ENCODE assay signal across 8 cellular contexts in the genomic region with DNA sequence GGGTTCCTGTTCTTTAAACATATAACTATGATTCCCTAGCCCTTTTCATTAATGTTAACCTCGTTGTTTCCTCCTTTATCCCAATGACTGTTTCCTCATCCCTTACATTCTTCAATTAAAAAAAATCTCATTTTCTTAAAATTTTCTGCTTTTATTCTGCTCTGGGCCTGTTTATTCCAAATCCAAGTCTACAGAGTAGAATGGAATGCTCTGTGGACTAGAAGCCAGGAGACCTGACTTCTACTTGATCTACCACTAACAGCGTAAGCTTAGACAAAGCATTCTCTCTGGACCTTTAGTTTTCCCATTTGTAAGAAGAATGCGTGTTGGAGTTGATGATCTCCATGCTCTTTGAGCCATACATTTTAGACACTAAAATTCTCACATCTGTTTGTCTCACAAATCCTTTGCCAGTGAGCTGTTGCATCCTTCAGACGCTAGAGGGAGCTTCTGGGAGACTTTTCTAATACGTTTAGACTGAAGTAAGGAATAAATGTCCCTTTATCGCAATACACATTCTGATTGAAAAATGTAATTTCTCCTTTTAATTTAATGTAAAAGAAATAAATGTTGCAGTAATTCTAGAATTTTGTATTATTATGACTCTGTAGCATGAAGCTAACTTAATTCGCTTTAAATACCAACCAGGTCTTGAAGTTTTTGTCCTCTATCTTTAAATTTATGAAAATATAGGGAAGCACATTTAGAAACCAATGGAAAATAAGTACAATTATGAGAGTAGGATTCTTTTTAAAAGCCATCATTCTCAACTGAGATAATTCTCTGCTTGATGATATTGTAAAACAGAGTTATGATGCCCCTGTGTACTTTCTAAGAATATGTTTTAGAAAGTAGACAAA. TPM values are rescaled to one million over a fixed set of nuclear protein-coding genes. Genes with fewer than 3 reads are reported as not detected.
A peak's percentile ranks its signal among the peaks of the same experiment; 100 is the strongest.
DNase-seq lines count a peak whose midpoint lies in the region; ATAC-seq and TF ChIP-seq lines count a peak whose summit lies in the region.

No MANE protein-coding gene starts in this region.

- ATAC-seq in GM19397 (IDR thresholded peaks at IDR 0.05; ENCODE audit: unreplicated experiment) (peak; percentile 64), HG03460 (IDR thresholded peaks at IDR 0.05; ENCODE audit: unreplicated experiment) (peak; percentile 74), HG03045 (IDR thresholded peaks at IDR 0.05; ENCODE audit: unreplicated experiment) (no peak)

- DNase-seq in EH (ENCODE audit: low read depth) (peak; percentile 66), NCI-H510A (lab: John Stamatoyannopoulos, UW) (peak; percentile 11), ascending aorta (ENCODE audit: low spot score in 2 of 2) (no peak), iPS-NIHi11 (ENCODE audit: low spot score) (peak; percentile 35)
- DNase-seq in stimulated activated CD4-positive, alpha-beta T cell treated with anti-CD3 and anti-CD28 coated beads, Interleukin-2, amount 100 ng/mL, for 48 hours: peak; percentile 8 to 20

- peak in 2 of 3 experiments; percentile 73 to 83 for TF ChIP-seq CTCF in ascending aorta (IDR thresholded peaks at IDR 0.05)

- no peak overlapping the region for H3K27ac ChIP-seq in ascending aorta

- no peaks in the 10 kb centered on the region for H3K36me3 ChIP-seq in ascending aorta

- intact Hi-C loops in ascending aorta (cut with DNase I): loop anchor here (10.0 kb wide), 1 partner anchor 171 kb away; no protein-coding TSS in a partner anchor

- H3K9me3 ChIP-seq in ascending aorta: no peaks in the 10 kb centered on the region

- no peaks in the 10 kb centered on the region for H3K27me3 ChIP-seq in ascending aorta

- no peak overlapping the region for H3K4me3 ChIP-seq in ascending aorta

- H3K4me1 ChIP-seq in ascending aorta: no peaks in the 10 kb centered on the region

RNA-seq across cellular contexts. Expression of gene GMNC, which starts 21.7 kb away (rescaled TPM):
- total RNA-seq in ascending aorta: not detected

Comparison
In these comparisons a context has a peak if more than half of its experiments do, and no peak if none do; other contexts are left out.
1. DNase-seq: peak in EH (single experiment), NCI-H510A (single experiment), iPS-NIHi11 (single experiment) and stimulated activated CD4-positive, alpha-beta T cell treated with anti-CD3 and anti-CD28 coated beads, Interleukin-2, amount 100 ng/mL, for 48 hours (2 of 2); none in ascending aorta (0 of 2).